In the genomic region with DNA sequence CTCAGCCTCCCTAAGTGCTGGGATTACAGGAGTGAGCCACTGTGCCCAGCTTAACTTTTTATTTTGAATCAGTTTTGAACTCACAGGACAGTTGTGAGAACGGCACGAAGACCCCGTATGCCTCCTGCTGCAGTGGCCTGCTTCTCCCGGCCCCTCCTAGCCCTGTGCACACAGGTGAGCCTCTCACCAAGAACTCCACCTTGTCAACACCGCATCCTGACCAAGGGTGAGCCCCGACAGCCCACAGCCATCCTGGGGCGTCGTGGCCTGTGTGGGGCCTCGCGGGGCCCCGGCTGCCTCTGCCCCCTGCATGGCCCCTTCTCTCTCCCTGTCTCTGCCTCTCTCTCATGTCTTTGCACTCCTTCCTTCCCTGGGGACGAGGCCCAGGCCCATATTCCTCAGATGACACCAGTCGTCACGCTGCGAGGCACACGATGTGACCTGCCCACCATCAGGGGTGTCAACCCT, we compare ENCODE assay signal across 1 cellular context.
TF ChIP-seq lines count a peak whose summit lies in the region.

No MANE protein-coding gene starts in this region.

TF ChIP-seq in WTC11, 78 proteins besides CTCF, POLR2A, EP300 and RAD21 (continued from another document):
- no peak for TF ChIP-seq ARID4B (CRISPR knock-in tag; IDR thresholded peaks at IDR 0.05; ENCODE audit: borderline replicate concordance)
- no peak for TF ChIP-seq PREB (CRISPR knock-in tag; IDR thresholded peaks at IDR 0.05; ENCODE audit: borderline replicate concordance)
- no peak for TF ChIP-seq IRF2 (CRISPR knock-in tag; IDR thresholded peaks at IDR 0.05; ENCODE audit: borderline replicate concordance, low read depth)
- no peak for TF ChIP-seq GTF2I (CRISPR knock-in tag; conservative IDR thresholded peaks at IDR 0.05)
- no peak for TF ChIP-seq GRHL2 (CRISPR knock-in tag; IDR thresholded peaks at IDR 0.05; ENCODE audit: insufficient replicate concordance, severe bottlenecking)
- no peak for TF ChIP-seq ATF1 (CRISPR knock-in tag; IDR thresholded peaks at IDR 0.05)
